In the genomic region with DNA sequence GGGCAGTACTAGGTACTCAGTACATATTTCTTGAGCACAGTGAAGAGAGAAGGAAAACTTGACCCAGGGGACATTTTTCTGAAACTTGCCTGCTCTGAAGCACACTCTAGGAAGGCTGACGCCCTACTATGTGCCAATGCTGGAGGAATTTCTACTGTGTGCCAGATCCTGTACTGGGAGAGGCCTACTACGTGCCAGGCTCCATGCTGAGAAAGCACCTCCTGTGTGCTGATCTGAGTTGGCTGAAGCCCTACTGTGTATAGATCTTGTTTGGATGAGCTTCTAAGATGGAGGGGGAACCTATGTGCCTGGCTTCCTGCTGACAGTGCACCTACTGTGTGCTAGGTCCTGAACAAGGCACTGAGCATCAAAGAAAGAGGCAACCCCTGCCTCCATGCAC, we compare ENCODE assay signal across 33 cellular contexts.
"Had no signal": no experiment of that assay in that cellular context is flagged by ENCODE, and none has a peak within 500 bp of the region (broad histone marks: within the 10 kb centered on the region; RNA-seq: fewer than 3 reads in every experiment).

No MANE protein-coding gene starts in this region.

- H3K4me3 Mint-ChIP-seq: activated B cell treated with CpG ODN at 0.5 μM for 24 hours; activated CD8-positive, alpha-beta memory T cell treated with anti-CD3 and anti-CD28 coated beads, Interleukin-2, amount 10 ng/mL, durations not matched to agents 7 days and 5 days; activated CD8-positive, alpha-beta T cell treated with anti-CD3 and anti-CD28 coated beads for 36 hours; activated naive CD4-positive, alpha-beta T cell treated with anti-CD3 and anti-CD28 coated beads for 36 hours; activated naive CD4-positive, alpha-beta T cell treated with anti-CD3 and anti-CD28 coated beads, Interleukin-2, amount 50 U/mL, for 24 hours; activated naive CD8-positive, alpha-beta T cell treated with anti-CD3 and anti-CD28 coated beads, Interleukin-2, amount 10 ng/mL, durations not matched to agents 7 days and 5 days; activated T-helper 1 cell treated with anti-CD3 and anti-CD28 coated beads, Interleukin-12 subunit alpha, Interleukin-12 subunit beta, Interleukin-2, Interleukin-4 antibody, amounts not matched to agents 30 ng/mL and 10 ng/mL and 1 ng/mL, durations not matched to agents 14 hours and 24 hours and 36 hours; T-helper 17 cell; T-helper 2 cell treated with Interferon-gamma antibody and Interleukin-4, amounts not matched to agents 5 μg/mL and 100 μg/mL, for 36 hours had no signal

- H3K36me3 Mint-ChIP-seq: activated CD8-positive, alpha-beta memory T cell treated with anti-CD3 and anti-CD28 coated beads, Interleukin-2, amount 10 ng/mL, durations not matched to agents 7 days and 5 days; activated naive CD4-positive, alpha-beta T cell treated with anti-CD3 and anti-CD28 coated beads, Interleukin-2, amount 50 U/mL, for 24 hours; activated naive CD8-positive, alpha-beta T cell treated with anti-CD3 and anti-CD28 coated beads, Interleukin-2, amount 10 ng/mL, durations not matched to agents 7 days and 5 days; brain had no signal

- H3K27ac Mint-ChIP-seq: activated B cell treated with CpG ODN at 0.5 μM for 24 hours; activated CD8-positive, alpha-beta memory T cell treated with anti-CD3 and anti-CD28 coated beads, Interleukin-2, amount 10 ng/mL, durations not matched to agents 7 days and 5 days; activated CD8-positive, alpha-beta T cell treated with anti-CD3 and anti-CD28 coated beads for 36 hours; activated naive CD4-positive, alpha-beta T cell treated with anti-CD3 and anti-CD28 coated beads for 36 hours; activated naive CD4-positive, alpha-beta T cell treated with anti-CD3 and anti-CD28 coated beads, Interleukin-2, amount 50 U/mL, for 24 hours; activated naive CD8-positive, alpha-beta T cell treated with anti-CD3 and anti-CD28 coated beads, Interleukin-2, amount 10 ng/mL, durations not matched to agents 7 days and 5 days; activated T-helper 1 cell treated with anti-CD3 and anti-CD28 coated beads, Interleukin-12 subunit alpha, Interleukin-12 subunit beta, Interleukin-2, Interleukin-4 antibody, amounts not matched to agents 30 ng/mL and 10 ng/mL and 1 ng/mL, durations not matched to agents 14 hours and 24 hours and 36 hours; activated T-helper 2 cell treated with anti-CD3 and anti-CD28 coated beads, Interferon-gamma antibody, Interleukin-2, Interleukin-4, amounts not matched to agents 10 μg/mL and 5 μg/mL and 100 μg/mL, durations not matched to agents 14 hours and 24 hours and 36 hours; T-helper 17 cell; T-helper 2 cell treated with Interferon-gamma antibody and Interleukin-4, amounts not matched to agents 5 μg/mL and 100 μg/mL, for 36 hours had no signal

- H3K27me3 ChIP-seq: ascending aorta, breast epithelium, cardiac muscle cell, colonic mucosa had no signal

- H3K4me1 ChIP-seq: ascending aorta, breast epithelium, colonic mucosa had no signal

- FAIRE-seq: endometrium, endothelial cell of umbilical vein, frontal cortex had no signal

- H3K4me3 ChIP-seq: ascending aorta, breast epithelium, cardiac muscle cell, colonic mucosa had no signal

- H3K36me3 ChIP-seq: ascending aorta, breast epithelium, cardiac muscle cell, colonic mucosa had no signal

- H3K27me3 Mint-ChIP-seq: activated CD8-positive, alpha-beta T cell treated with anti-CD3 and anti-CD28 coated beads for 36 hours had no signal

- H3K4me1 Mint-ChIP-seq: activated CD8-positive, alpha-beta memory T cell treated with anti-CD3 and anti-CD28 coated beads, Interleukin-2, amount 10 ng/mL, durations not matched to agents 7 days and 5 days; activated naive CD4-positive, alpha-beta T cell treated with anti-CD3 and anti-CD28 coated beads, Interleukin-2, amount 50 U/mL, for 24 hours; activated naive CD8-positive, alpha-beta T cell treated with anti-CD3 and anti-CD28 coated beads, Interleukin-2, amount 10 ng/mL, durations not matched to agents 7 days and 5 days had no signal

- H3K9me3 ChIP-seq: ascending aorta, breast epithelium, colonic mucosa had no signal

- H3K9me3 Mint-ChIP-seq: activated B cell treated with CpG ODN at 0.5 μM for 24 hours; activated CD8-positive, alpha-beta T cell treated with anti-CD3 and anti-CD28 coated beads for 36 hours; activated naive CD4-positive, alpha-beta T cell treated with anti-CD3 and anti-CD28 coated beads for 36 hours; activated naive CD4-positive, alpha-beta T cell treated with anti-CD3 and anti-CD28 coated beads, Interleukin-2, amount 50 U/mL, for 24 hours; activated naive CD8-positive, alpha-beta T cell treated with anti-CD3 and anti-CD28 coated beads, Interleukin-2, amount 10 ng/mL, durations not matched to agents 7 days and 5 days; activated T-helper 1 cell treated with anti-CD3 and anti-CD28 coated beads, Interleukin-12 subunit alpha, Interleukin-12 subunit beta, Interleukin-2, Interleukin-4 antibody, amounts not matched to agents 30 ng/mL and 10 ng/mL and 1 ng/mL, durations not matched to agents 14 hours and 24 hours and 36 hours; activated T-helper 2 cell treated with anti-CD3 and anti-CD28 coated beads, Interferon-gamma antibody, Interleukin-2, Interleukin-4, amounts not matched to agents 10 μg/mL and 5 μg/mL and 100 μg/mL, durations not matched to agents 14 hours and 24 hours and 36 hours; T-helper 2 cell treated with Interferon-gamma antibody and Interleukin-4, amounts not matched to agents 5 μg/mL and 100 μg/mL, for 36 hours had no signal

- DNase-seq: activated B cell treated with CpG ODN at 0.5 μM for 24 hours; activated CD4-positive, alpha-beta T cell treated with anti-CD3 and anti-CD28 coated beads for 48 hours; activated CD4-positive, alpha-beta T cell treated with anti-CD3 and anti-CD28 coated beads, Interleukin-2, amount 50 U/mL, for 1 hour; activated CD4-positive, alpha-beta T cell treated with anti-CD3 and anti-CD28 coated beads, Interleukin-2, amount 50 U/mL, for 48 hours; activated CD8-positive, alpha-beta memory T cell treated with anti-CD3 and anti-CD28 coated beads, Interleukin-2, amount 10 ng/mL, durations not matched to agents 7 days and 5 days; activated CD8-positive, alpha-beta memory T cell treated with anti-CD3 and anti-CD28 coated beads, Interleukin-2, amount 50 U/mL, for 4 hours; activated CD8-positive, alpha-beta T cell treated with anti-CD3 and anti-CD28 coated beads for 36 hours; activated effector memory CD4-positive, alpha-beta T cell treated with anti-CD3 and anti-CD28 coated beads, Interleukin-2, amount 50 U/mL, for 16 hours; activated naive CD4-positive, alpha-beta T cell treated with anti-CD3 and anti-CD28 coated beads for 36 hours; activated naive CD8-positive, alpha-beta T cell treated with anti-CD3 and anti-CD28 coated beads, Interleukin-2, amount 10 ng/mL, durations not matched to agents 7 days and 5 days; activated T-cell treated with anti-CD3 and anti-CD28 coated beads, Interleukin-2, amount 50 U/mL, for 1 hour; activated T-cell treated with anti-CD3 and anti-CD28 coated beads, Interleukin-2, amount 50 U/mL, for 48 hours; central memory CD4-positive, alpha-beta T cell; colonic mucosa; effector CD8-positive, alpha-beta T cell; foreskin fibroblast; head of caudate nucleus; T-helper 17 cell; T1000; WERI-Rb-1 had no signal

- H3K27ac ChIP-seq: ascending aorta, breast epithelium, cardiac muscle cell, colonic mucosa, epithelial cell of prostate, WERI-Rb-1 had no signal

- ATAC-seq: activated CD4-positive, CD25-positive, alpha-beta regulatory T cell treated with anti-CD3 and anti-CD28 coated beads, Interleukin-2, amount 50 U/mL, for 24 hours; activated CD8-positive, alpha-beta memory T cell treated with anti-CD3 and anti-CD28 coated beads, Interleukin-2, amount 10 ng/mL, durations not matched to agents 7 days and 5 days; activated CD8-positive, alpha-beta T cell treated with anti-CD3 and anti-CD28 coated beads for 36 hours; T-helper 17 cell had no signal
